In the genomic region with DNA sequence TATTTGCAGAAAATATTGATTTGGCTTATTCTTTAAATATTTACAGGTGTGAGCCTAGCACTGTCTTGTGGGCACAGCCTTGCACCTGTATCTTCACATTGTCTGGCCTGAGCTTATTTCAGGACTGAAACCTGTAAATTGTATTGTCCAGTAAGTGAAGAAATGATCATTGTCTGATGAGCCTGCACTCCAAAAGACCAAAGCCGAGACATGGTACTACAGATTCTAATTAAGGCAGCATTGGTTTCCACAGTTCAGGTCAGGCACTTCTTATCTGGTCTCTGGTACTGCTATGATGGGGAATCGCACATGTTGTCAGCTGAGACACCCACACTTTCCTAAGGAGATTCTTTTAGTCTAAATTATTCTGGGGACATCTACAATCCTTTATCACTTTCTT, we compare ENCODE assay signal across 33 cellular contexts.
"Had no signal": no experiment of that assay in that cellular context is flagged by ENCODE, and none has a peak within 500 bp of the region (broad histone marks: within the 10 kb centered on the region; RNA-seq: fewer than 3 reads in every experiment).

No MANE protein-coding gene starts in this region.

- ATAC-seq: activated naive CD4-positive, alpha-beta T cell treated with anti-CD3 and anti-CD28 coated beads, Interleukin-2, amount 50 U/mL, for 72 hours; activated naive CD8-positive, alpha-beta T cell treated with anti-CD3 and anti-CD28 coated beads, Interleukin-2, amount 50 U/mL, for 24 hours; activated T-cell treated with anti-CD3 and anti-CD28 coated beads, Interleukin-2, amount 50 U/mL, for 4 hours; activated T-cell treated with anti-CD3 and anti-CD28 coated beads, Interleukin-2, amount 50 U/mL, for 72 hours; activated T-helper 17 cell treated with anti-CD3 and anti-CD28 coated beads, Interleukin-2, amount 50 U/mL, for 72 hours; body of pancreas had no signal

- H3K27ac ChIP-seq: adrenal gland, ascending aorta, body of pancreas, brain microvascular endothelial cell, breast epithelium, cardiac muscle cell had no signal

- DNase-seq: activated effector memory CD4-positive, alpha-beta T cell treated with anti-CD3 and anti-CD28 coated beads, Interleukin-2, amount 50 U/mL, for 16 hours; activated effector memory CD4-positive, alpha-beta T cell treated with Interleukin-2 at 50 U/mL for 16 hours; activated gamma-delta T cell; activated gamma-delta T cell treated with Interleukin-2 at 50 U/mL for 16 hours; activated naive CD4-positive, alpha-beta T cell; activated naive CD4-positive, alpha-beta T cell treated with anti-CD3 and anti-CD28 coated beads for 36 hours; activated naive CD4-positive, alpha-beta T cell treated with anti-CD3 and anti-CD28 coated beads, Interleukin-2, amount 10 ng/mL, durations not matched to agents 7 days and 5 days; activated naive CD4-positive, alpha-beta T cell treated with anti-CD3 and anti-CD28 coated beads, Interleukin-2, amount 50 U/mL, for 16 hours; activated naive CD4-positive, alpha-beta T cell treated with Interleukin-2 at 50 U/mL for 16 hours; activated naive CD8-positive, alpha-beta T cell treated with anti-CD3 and anti-CD28 coated beads for 36 hours; activated naive CD8-positive, alpha-beta T cell treated with anti-CD3 and anti-CD28 coated beads, Interleukin-2, amount 10 ng/mL, durations not matched to agents 7 days and 5 days; activated naive CD8-positive, alpha-beta T cell treated with anti-CD3 and anti-CD28 coated beads, Interleukin-2, amount 50 U/mL, for 24 hours; activated T-cell treated with anti-CD3 and anti-CD28 coated beads, Interleukin-2, amount 50 U/mL, for 24 hours; activated T-cell treated with anti-CD3 and anti-CD28 coated beads, Interleukin-2, amount 50 U/mL, for 4 hours; activated T-cell treated with anti-CD3 and anti-CD28 coated beads, Interleukin-2, amount 50 U/mL, for 48 hours; activated T-cell treated with anti-CD3 and anti-CD28 coated beads, Interleukin-2, amount 50 U/mL, for 72 hours; adrenal gland; amniotic stem cell; amygdala; anterior cingulate cortex; aorta; body of pancreas; brain microvascular endothelial cell; caudate nucleus; central memory CD4-positive, alpha-beta T cell; cerebellar nuclear complex had no signal

- H3K27me3 ChIP-seq: adrenal gland, ascending aorta, body of pancreas, brain microvascular endothelial cell, breast epithelium, cardiac muscle cell had no signal

- H3K4me3 ChIP-seq: adrenal gland, ascending aorta, body of pancreas, breast epithelium, cardiac muscle cell had no signal

- FAIRE-seq: astrocyte, bronchial epithelial cell had no signal

- H3K36me3 ChIP-seq: adrenal gland, ascending aorta, brain microvascular endothelial cell, breast epithelium, cardiac muscle cell had no signal

- H3K9me3 ChIP-seq: adrenal gland, ascending aorta, body of pancreas, breast epithelium had no signal

- H3K4me1 ChIP-seq: adrenal gland, ascending aorta, breast epithelium had no signal
